Comparison of ENCODE assay signal across 21 cellular contexts in genomic region chr22:17079572-17079971, GRCh38. TPM values are rescaled to one million over a fixed set of nuclear protein-coding genes. Genes with fewer than 3 reads are reported as not detected.
DNase-seq lines count a peak whose midpoint lies in the region; ATAC-seq, FAIRE-seq and TF ChIP-seq lines count a peak whose summit lies in the region.
"Had no signal": no experiment of that assay in that cellular context is flagged by ENCODE, and none has a peak within 500 bp of the region (broad histone marks: within the 10 kb centered on the region; RNA-seq: fewer than 3 reads in every experiment).

No MANE protein-coding gene starts in this region.

- H3K4me1 ChIP-seq in K562 (replicated peaks in 1 of 2; ENCODE audit: control insufficient read depth in 2 of 2, insufficient read depth in 2 of 2, low read length in 2 of 2) (peaks cover 4 to 11% of the 10 kb centered on the region in 2 experiments; a peak in 3 of 5 replicates), suprapubic skin (peaks cover 15% of the 10 kb centered on the region), smooth muscle cell (ENCODE audit: low read depth) (no peaks in the 10 kb centered on the region)
- H3K4me1 ChIP-seq: Peyer's patch had no signal

- no peak overlapping the region for H3K4me2 ChIP-seq in K562 (ENCODE audit: insufficient read depth, low read length)
- H3K4me2 ChIP-seq in smooth muscle cell: no peak overlapping the region

- intact Hi-C loops in K562 (cut with micrococcal nuclease): no loop called here

- no TSS peak for BruUV-seq in K562 (replicated peaks; lab: Mats Ljungman, UMichigan)

- H3K9ac ChIP-seq in K562 (ENCODE audit: insufficient read depth in 1 of 2, low read depth in 2 of 2, low read length in 2 of 2) (no peak overlapping the region), smooth muscle cell (ENCODE audit: low read depth) (no peak overlapping the region)

- H3K79me2 ChIP-seq in K562 (ENCODE audit: control insufficient read depth, insufficient read depth, low read length) (no peaks in the 10 kb centered on the region), smooth muscle cell (ENCODE audit: low read depth) (no peaks in the 10 kb centered on the region)

- CTCF ChIA-PET in activated CD8-positive, alpha-beta memory T cell treated with anti-CD3 and anti-CD28 coated beads, Interleukin-2, amount 10 ng/mL, durations not matched to agents 7 days and 5 days (lab: Charles Lee): interaction anchor here (1.6 to 1.7 kb wide), 2 partner anchors 92 to 422 kb away, joined by 4 read pairs; no protein-coding TSS in a partner anchor
- CTCF ChIA-PET in K562 (lab: Yijun Ruan, JAX; ENCODE audit: low intra/inter-chr PET ratio): no interaction called here

- H3K36me3 ChIP-seq in K562 (ENCODE audit: control insufficient read depth, insufficient read depth, low read length) (no peaks in the 10 kb centered on the region), suprapubic skin (no peaks in the 10 kb centered on the region), smooth muscle cell (ENCODE audit: low read depth) (no peaks in the 10 kb centered on the region)
- H3K36me3 ChIP-seq: Peyer's patch, SJSA1 had no signal

- no peak for TF ChIP-seq POLR2A in K562 (conservative IDR thresholded peaks at IDR 0.05)
- no peak for TF ChIP-seq POLR2A in suprapubic skin (IDR thresholded peaks at IDR 0.05)

- peaks cover 32% of the 10 kb centered on the region for H3K27me3 Mint-ChIP-seq in activated CD8-positive, alpha-beta memory T cell treated with anti-CD3 and anti-CD28 coated beads, Interleukin-2, amount 10 ng/mL, durations not matched to agents 7 days and 5 days

- H3F3A ChIP-seq in smooth muscle cell (ENCODE audit: low read depth): no peaks in the 10 kb centered on the region

- H3K27ac Mint-ChIP-seq in activated CD8-positive, alpha-beta memory T cell treated with anti-CD3 and anti-CD28 coated beads, Interleukin-2, amount 10 ng/mL, durations not matched to agents 7 days and 5 days: no peak overlapping the region
- H3K27ac Mint-ChIP-seq: CD8-positive, alpha-beta T cell had no signal

- TF ChIP-seq CTCF in K562 (IDR thresholded peaks at IDR 0.05 in 2 of 3, conservative IDR thresholded peaks at IDR 0.05 in 1 of 3; ENCODE audit: insufficient read depth in 2 of 3, low read depth in 1 of 3, low read length in 3 of 3) (no peak), suprapubic skin (IDR thresholded peaks at IDR 0.05) (no peak), smooth muscle cell (IDR thresholded peaks at IDR 0.05; ENCODE audit: borderline replicate concordance, insufficient read depth, poor library complexity, severe bottlenecking) (no peak)

- H3K36me3 Mint-ChIP-seq in activated CD8-positive, alpha-beta memory T cell treated with anti-CD3 and anti-CD28 coated beads, Interleukin-2, amount 10 ng/mL, durations not matched to agents 7 days and 5 days: no peaks in the 10 kb centered on the region
- H3K36me3 Mint-ChIP-seq: CD8-positive, alpha-beta T cell had no signal

- POLR2A ChIA-PET in K562 (lab: Yijun Ruan, JAX): interaction anchor here (0.6 to 0.7 kb wide), 2 partner anchors 43 to 95 kb away, joined by 3 to 4 read pairs; no protein-coding TSS in a partner anchor

- peak; percentile 29 for DNase-seq in activated CD8-positive, alpha-beta memory T cell treated with anti-CD3 and anti-CD28 coated beads, Interleukin-2, amount 50 U/mL, for 48 hours
- no peak for DNase-seq in activated CD8-positive, alpha-beta memory T cell treated with anti-CD3 and anti-CD28 coated beads, Interleukin-2, amount 10 ng/mL, durations not matched to agents 7 days and 5 days
- DNase-seq in K562 (ENCODE audit: extremely low read depth in 1 of 4, low spot score in 3 of 4): no peak
- peak; percentile 16 to 53 for DNase-seq in suprapubic skin (ENCODE audit: low spot score in 2 of 2)
- no peak for DNase-seq in smooth muscle cell (lab: John Stamatoyannopoulos, UW; ENCODE audit: unreplicated experiment)
- DNase-seq in frontal cortex (ENCODE audit: low spot score in 2 of 2): no peak
- DNase-seq in T-helper 9 cell: no peak
- DNase-seq: CD8-positive, alpha-beta T cell; DMS53; EL; KBM-7; NCI-H1092; NCI-H1436 treated with DMSO at 0.1 percent for 48 hours; NCI-H2029; NCI-H345; NCI-H524 treated with DMSO at 0.1 percent for 48 hours; Peyer's patch had no signal

- H3K9me3 ChIP-seq in K562 (replicated peaks; ENCODE audit: control insufficient read depth, insufficient read depth, low read depth, low read length) (no peaks in the 10 kb centered on the region), suprapubic skin (no peaks in the 10 kb centered on the region), smooth muscle cell (replicated peaks; ENCODE audit: low read depth) (no peaks in the 10 kb centered on the region)
- H3K9me3 ChIP-seq: Peyer's patch, SJSA1 had no signal

- H3K27me3 ChIP-seq in K562 (ENCODE audit: control insufficient read depth in 2 of 2, insufficient read depth in 2 of 2, low read length in 2 of 2) (no peaks in the 10 kb centered on the region), suprapubic skin (no peaks in the 10 kb centered on the region), smooth muscle cell (ENCODE audit: low read depth) (no peaks in the 10 kb centered on the region)
- H3K27me3 ChIP-seq: Peyer's patch, SJSA1 had no signal

- no peaks in the 10 kb centered on the region for H3K9me1 ChIP-seq in K562 (ENCODE audit: control insufficient read depth, insufficient read depth, low read length)

- no peak overlapping the region for H3K4me3 Mint-ChIP-seq in activated CD8-positive, alpha-beta memory T cell treated with anti-CD3 and anti-CD28 coated beads, Interleukin-2, amount 10 ng/mL, durations not matched to agents 7 days and 5 days
- H3K4me3 Mint-ChIP-seq: CD8-positive, alpha-beta T cell had no signal

- H3K4me3 ChIP-seq in K562 (no peak overlapping the region), suprapubic skin (no peak overlapping the region), smooth muscle cell (no peak overlapping the region)
- H3K4me3 ChIP-seq: GM12878, Peyer's patch, SJSA1 had no signal

- H3K9me3 Mint-ChIP-seq in activated CD8-positive, alpha-beta memory T cell treated with anti-CD3 and anti-CD28 coated beads, Interleukin-2, amount 10 ng/mL, durations not matched to agents 7 days and 5 days (ENCODE audit: low read depth): no peaks in the 10 kb centered on the region
- H3K9me3 Mint-ChIP-seq: CD8-positive, alpha-beta T cell had no signal

- 47% methylated on average over 4 of the region's 4 CpGs for whole genome bisulfite sequencing in K562 (ENCODE audit: insufficient coverage, low coverage, missing lambda C conversion rate)
- 80% methylated on average over 4 of the region's 4 CpGs for WGBS in suprapubic skin
- WGBS in smooth muscle cell (ENCODE audit: low lambda C conversion rate): 85% methylated on average over 4 of the region's 4 CpGs

- FAIRE-seq in K562 (lab: Jason Lieb, UNC) (no peak), frontal cortex (lab: Jason Lieb, UNC) (no peak)
- FAIRE-seq: GM12878, HTR-8/SVneo had no signal

- H3K27ac ChIP-seq in K562 (ENCODE audit: extremely low read depth, low read depth, low read length): no peak overlapping the region
- H3K27ac ChIP-seq in suprapubic skin: no peak overlapping the region
- H3K27ac ChIP-seq in smooth muscle cell (ENCODE audit: low read depth): no peak overlapping the region
- H3K27ac ChIP-seq: Peyer's patch, SJSA1 had no signal

- H2AFZ ChIP-seq in K562 (ENCODE audit: low read depth, low read length) (no peak overlapping the region), smooth muscle cell (ENCODE audit: low read depth) (no peak overlapping the region)

- TF ChIP-seq RAD21 in Ishikawa (IDR thresholded peaks at IDR 0.05; ENCODE audit: low read depth) (no peak), K562 (CRISPR knock-in tag; conservative IDR thresholded peaks at IDR 0.05 in 1 of 2, IDR thresholded peaks at IDR 0.05 in 1 of 2) (no peak)

- peaks cover 27% of the 10 kb centered on the region for H3K4me1 Mint-ChIP-seq in activated CD8-positive, alpha-beta memory T cell treated with anti-CD3 and anti-CD28 coated beads, Interleukin-2, amount 10 ng/mL, durations not matched to agents 7 days and 5 days

- H4K20me1 ChIP-seq in K562 (replicated peaks; ENCODE audit: control insufficient read depth, insufficient read depth, low read length) (0 out of 2 replicates have a peak, but pooled peaks cover 3% of the 10 kb centered on the region), smooth muscle cell (ENCODE audit: low read depth) (no peaks in the 10 kb centered on the region)

- ATAC-seq in activated CD8-positive, alpha-beta memory T cell treated with anti-CD3 and anti-CD28 coated beads, Interleukin-2, amount 10 ng/mL, durations not matched to agents 7 days and 5 days: no peak
- ATAC-seq in K562: no peak
- ATAC-seq: CD8-positive, alpha-beta T cell; GM12878 had no signal

- no peak for TF ChIP-seq EP300 in Ishikawa (IDR thresholded peaks at IDR 0.05; ENCODE audit: borderline replicate concordance)
- no peak for TF ChIP-seq EP300 in K562 (IDR thresholded peaks at IDR 0.05; ENCODE audit: low read length)
- TF ChIP-seq EP300 in suprapubic skin (IDR thresholded peaks at IDR 0.05): no peak

- in situ Hi-C loops in K562 (cut with MboI): no loop called here

RNA-seq across cellular contexts. Expression of gene IL17RA, which starts 5.2 kb away (rescaled TPM):
- 10 to 100 TPM; 22.5 to 25.1 TPM for total RNA-seq in activated CD8-positive, alpha-beta memory T cell treated with anti-CD3 and anti-CD28 coated beads, Interleukin-2, amount 10 ng/mL, durations not matched to agents 7 days and 5 days
- 18.2 and 21.4 TPM in 2 replicates for total RNA-seq in K562 (2011; cell fraction: chromatin; rRNA removed; ENCODE audit: low replicate concordance)
- 21.4 and 22.8 TPM in 2 replicates for total RNA-seq in K562 (2011; cell fraction: nucleolus; rRNA removed)
- total RNA-seq in K562 (2011; cell fraction: nucleoplasm; rRNA removed): 21.7 and 23.7 TPM in 2 replicates
- total RNA-seq in K562 (2014; rRNA removed) (4.4 and 6.6 TPM in 2 replicates), K562 (2014; rRNA removed; fragmentation: Illumina TruSeq; extraction: Trizol) (2.1 and 2.8 TPM in 2 replicates), K562 (2015; rRNA removed; fragmentation: Illumina TruSeq; extraction: Trizol) (3.7 and 4.1 TPM in 2 replicates), K562 (2021) (11.4 and 11.8 TPM in 2 replicates), suprapubic skin (10 to 100 TPM; 16.2 to 22.6 (median 21.4) TPM), smooth muscle cell (3.4 and 6.4 TPM in 2 replicates), frontal cortex (2.0 TPM)
- polyA plus RNA-seq in K562 (2011; rRNA removed) (6.5 and 7.2 TPM in 2 replicates), K562 (2014; fragmentation: Illumina TruSeq; extraction: Trizol) (3.1 and 3.8 TPM in 2 replicates), K562 (2014; fragmentation: Nextera tagmentation; extraction: Ambion mirVana) (under 1 TPM; 0.17 to 0.21 TPM), K562 (2014; rRNA removed) (5.7 and 6.9 TPM in 2 replicates), smooth muscle cell (7.5 and 8.5 TPM in 2 replicates)
- polyA plus RNA-seq in K562 (2011; cell fraction: cytosol; rRNA removed): 5.1 and 11.4 TPM in 2 replicates
- 8.8 and 13.0 TPM in 2 replicates for polyA plus RNA-seq in K562 (2011; cell fraction: nucleus; rRNA removed)
- 5.1 and 7.5 TPM in 2 replicates for polyA plus RNA-seq in K562 (2012)
- polyA minus RNA-seq in K562 (2011; rRNA and poly(A)+ RNA removed): 5.4 and 6.7 TPM in 2 replicates
- polyA minus RNA-seq in K562 (2011; cell fraction: cytosol; rRNA and poly(A)+ RNA removed): 3.1 and 4.1 TPM in 2 replicates
- polyA minus RNA-seq in K562 (2011; cell fraction: nucleus; rRNA and poly(A)+ RNA removed): 7.7 and 10.1 TPM in 2 replicates

RNA-seq across cellular contexts. Expression of gene TMEM121B, which starts 41.6 kb away (rescaled TPM):
- total RNA-seq in activated CD8-positive, alpha-beta memory T cell treated with anti-CD3 and anti-CD28 coated beads, Interleukin-2, amount 10 ng/mL, durations not matched to agents 7 days and 5 days: not detected
- 0.09 TPM in 1 of 2 replicates, not detected in the other for total RNA-seq in K562 (2011; cell fraction: chromatin; rRNA removed; ENCODE audit: low replicate concordance)
- under 0.01 TPM in 1 of 2 replicates, not detected in the other for total RNA-seq in K562 (2011; cell fraction: nucleolus; rRNA removed)
- 0.38 TPM in 1 of 2 replicates, not detected in the other for total RNA-seq in K562 (2011; cell fraction: nucleoplasm; rRNA removed)
- total RNA-seq in K562 (2014; rRNA removed): 0.04 TPM in 1 of 2 replicates, not detected in the other
- total RNA-seq in K562 (2014; rRNA removed; fragmentation: Illumina TruSeq; extraction: Trizol): 0.03 TPM in 1 of 2 replicates, not detected in the other
- not detected in 2 replicates for total RNA-seq in K562 (2015; rRNA removed; fragmentation: Illumina TruSeq; extraction: Trizol)
- 0.07 TPM in 2 replicates for total RNA-seq in K562 (2021)
- polyA plus RNA-seq in K562 (2011; rRNA removed): not detected in 2 replicates
- not detected in 2 replicates for polyA plus RNA-seq in K562 (2011; cell fraction: cytosol; rRNA removed)
- polyA plus RNA-seq in K562 (2011; cell fraction: nucleus; rRNA removed): 0.03 TPM in 2 replicates
- 0.04 TPM in 1 of 2 replicates, not detected in the other for polyA plus RNA-seq in K562 (2012)
- 0.03 TPM in 1 of 2 replicates, not detected in the other for polyA plus RNA-seq in K562 (2014; fragmentation: Illumina TruSeq; extraction: Trizol)
- polyA plus RNA-seq in K562 (2014; fragmentation: Nextera tagmentation; extraction: Ambion mirVana): under 1 TPM in 1 of 2 experiments, not detected in 1; 0.03 TPM
- polyA plus RNA-seq in K562 (2014; rRNA removed): not detected in 2 replicates
- not detected in 2 replicates for polyA minus RNA-seq in K562 (2011; rRNA and poly(A)+ RNA removed)
- not detected in 2 replicates for polyA minus RNA-seq in K562 (2011; cell fraction: cytosol; rRNA and poly(A)+ RNA removed)
- polyA minus RNA-seq in K562 (2011; cell fraction: nucleus; rRNA and poly(A)+ RNA removed): not detected in 2 replicates
- 1 to 10 TPM in 3 of 4 donors, under 1 TPM in 1; 0.76 to 1.9 (median 1.6) TPM for total RNA-seq in suprapubic skin
- total RNA-seq in smooth muscle cell: 0.09 TPM in 1 of 2 replicates, not detected in the other
- 0.15 and 0.54 TPM in 2 replicates for polyA plus RNA-seq in smooth muscle cell
- total RNA-seq in frontal cortex: 9.4 TPM

Comparison
In these comparisons a context has a peak if more than half of its experiments do, and no peak if none do; other contexts are left out.
1. DNase-seq: peak in activated CD8-positive, alpha-beta memory T cell treated with anti-CD3 and anti-CD28 coated beads, Interleukin-2, amount 50 U/mL, for 48 hours (single experiment) and suprapubic skin (2 of 2); none in activated CD8-positive, alpha-beta memory T cell treated with anti-CD3 and anti-CD28 coated beads, Interleukin-2, amount 10 ng/mL, durations not matched to agents 7 days and 5 days (single experiment), K562 (0 of 4), smooth muscle cell (single experiment), frontal cortex (0 of 2) and T-helper 9 cell (single experiment).